ENCODE assay signal across 8 cellular contexts in genomic region chr1:145957443-145958319, GRCh38. TPM values are rescaled to one million over a fixed set of nuclear protein-coding genes. Genes with fewer than 3 reads are reported as not detected.
DNase-seq lines count a peak whose midpoint lies in the region; ATAC-seq, FAIRE-seq and TF ChIP-seq lines count a peak whose summit lies in the region.

Gene LIX1L, minus strand, starts transcription at chr1:145958017. Its CDS starts 90 bp downstream, at chr1:145957927.

- H3K9me2 ChIP-seq in hepatocyte (replicated peaks; ENCODE audit: insufficient read depth): no peaks in the 10 kb centered on the region

- no peak for TF ChIP-seq CTCF in astrocyte of the cerebellum (IDR thresholded peaks at IDR 0.05; ENCODE audit: low read depth, low read length, missing control alignments)
- no peak for TF ChIP-seq CTCF in hepatocyte (IDR thresholded peaks at IDR 0.05; ENCODE audit: poor library complexity)

- H3K36me3 ChIP-seq in hepatocyte (replicated peaks; ENCODE audit: insufficient read depth, low read depth): no peaks in the 10 kb centered on the region

- 3% methylated on average over 35 of the region's 60 CpGs for WGBS in hepatocyte (ENCODE audit: low lambda C conversion rate, missing lambda C conversion rate)

- H3K9me3 ChIP-seq in hepatocyte (ENCODE audit: low read depth): no peaks in the 10 kb centered on the region

- in situ Hi-C loops in astrocyte of the cerebellum (cut with HindIII; ENCODE audit: low sequenced_read_pairs): no loop called here

- peaks cover 33% of the 10 kb centered on the region for H3K4me1 ChIP-seq in hepatocyte (ENCODE audit: insufficient read depth)

- H3K4me3 ChIP-seq in astrocyte of the cerebellum (ENCODE audit: low read depth, low read length) (peak within 1 kb of the TSS; percentile 72), hepatocyte (peak within 1 kb of the TSS; percentile 60)

- peaks cover 21% of the 10 kb centered on the region for H3K27me3 ChIP-seq in hepatocyte

- peak within 1 kb of the TSS; percentile 47 for H2AFZ ChIP-seq in hepatocyte

- ATAC-seq in HG02981 (IDR thresholded peaks at IDR 0.05; ENCODE audit: unreplicated experiment): peak; percentile 85

- peak within 1 kb of the TSS; percentile 88 for H3K27ac ChIP-seq in hepatocyte

- H3K4me2 ChIP-seq in hepatocyte: peak within 1 kb of the TSS; percentile 78

- peak; percentile 86 for DNase-seq in GM18507 (ENCODE audit: extremely low spot score, insufficient read length, low read depth)
- peak; percentile 93 for DNase-seq in NCI-H2029 treated with DMSO at 0.1 percent for 48 hours (lab: John Stamatoyannopoulos, UW)
- DNase-seq in T-helper 9 cell: peak; percentile 92
- peak; percentile 90 for DNase-seq in astrocyte of the cerebellum (ENCODE audit: low read depth)
- peak; percentile 97 for DNase-seq in hepatocyte (ENCODE audit: low spot score)
- DNase-seq in renal cortical epithelial cell (ENCODE audit: low read depth): peak; percentile 92
- DNase-seq in cortex of kidney (lab: John Stamatoyannopoulos, UW): no peak

- H3K79me2 ChIP-seq in hepatocyte: peaks cover 32% of the 10 kb centered on the region

- peak; percentile 95 for FAIRE-seq in GM18507 (lab: Jason Lieb, UNC)

- no peaks in the 10 kb centered on the region for H4K20me1 ChIP-seq in hepatocyte (ENCODE audit: insufficient read depth, poor library complexity, severe bottlenecking)

RNA-seq across cellular contexts. Expression of gene LIX1L, which starts in this region (rescaled TPM):
- 14.0 and 17.9 TPM in 2 replicates for total RNA-seq in hepatocyte
- polyA plus RNA-seq in hepatocyte: 15.3 and 16.3 TPM in 2 replicates
- 15.8 TPM in 2 replicates for total RNA-seq in renal cortical epithelial cell
